21 cellular contexts compared by ENCODE assay signal in the genomic region with DNA sequence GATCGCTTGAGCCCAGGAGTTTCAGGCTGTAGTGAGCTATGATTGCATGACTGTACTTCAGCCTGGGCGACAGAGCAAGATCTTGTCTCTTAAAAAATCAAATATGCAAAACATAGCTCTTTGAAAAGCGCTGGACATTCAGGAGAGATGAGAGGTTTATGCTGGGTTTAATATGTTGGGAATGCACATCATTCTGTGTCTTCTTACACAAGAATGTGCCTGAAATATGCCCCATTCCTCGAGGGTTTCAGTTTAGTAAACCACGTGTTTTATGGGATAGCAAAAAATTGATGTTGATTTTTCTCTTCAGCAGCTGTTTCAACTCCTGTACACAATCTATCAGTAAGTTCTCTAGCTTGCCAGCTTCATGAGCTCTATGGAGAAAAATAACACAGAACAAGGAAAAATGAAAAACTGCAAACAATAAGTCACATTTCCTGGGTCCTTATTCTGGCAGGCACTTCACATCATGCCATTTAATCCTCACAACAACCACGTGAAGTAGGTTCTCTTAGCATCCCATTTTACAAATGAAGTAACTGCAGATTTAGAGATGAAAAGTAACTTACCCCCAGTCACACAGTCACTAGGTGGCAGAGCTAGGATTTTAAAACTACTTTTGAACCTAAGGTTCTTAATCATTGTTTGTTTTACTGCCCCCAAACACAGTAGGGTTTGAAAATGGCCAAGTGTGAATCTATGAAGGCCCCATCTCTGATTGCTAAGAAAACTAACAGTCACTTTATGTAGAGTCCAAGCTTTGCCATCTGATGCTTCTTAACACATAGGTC.
DNase-seq lines count a peak whose midpoint lies in the region; ATAC-seq and TF ChIP-seq lines count a peak whose summit lies in the region.
"Had no signal": no experiment of that assay in that cellular context is flagged by ENCODE, and none has a peak within 500 bp of the region (broad histone marks: within the 10 kb centered on the region; RNA-seq: fewer than 3 reads in every experiment).

No MANE protein-coding gene starts in this region.

- no peaks in the 10 kb centered on the region for H3K4me1 ChIP-seq in HAP-1
- H3K4me1 ChIP-seq: Peyer's patch had no signal

- H3K36me3 Mint-ChIP-seq in chondrocyte (ENCODE audit: low read depth) (no peaks in the 10 kb centered on the region), mesothelial cell of epicardium (no peaks in the 10 kb centered on the region)

- H3K9me3 Mint-ChIP-seq in chondrocyte (ENCODE audit: low read depth) (peaks cover 3% of the 10 kb centered on the region), mesothelial cell of epicardium (peaks cover 3% of the 10 kb centered on the region)
- H3K9me3 Mint-ChIP-seq: activated B cell treated with CpG ODN at 0.5 μM for 24 hours had no signal

- no peaks in the 10 kb centered on the region for H3K36me3 ChIP-seq in HAP-1 (replicated peaks)
- H3K36me3 ChIP-seq: heart right ventricle, Peyer's patch had no signal

- H3K4me1 Mint-ChIP-seq in chondrocyte (ENCODE audit: low read depth) = peaks cover 43% of the 10 kb centered on the region
- peaks cover 28% of the 10 kb centered on the region for H3K4me1 Mint-ChIP-seq in mesothelial cell of epicardium
- H3K4me1 Mint-ChIP-seq: activated B cell treated with CpG ODN at 0.5 μM for 24 hours had no signal

- no peaks in the 10 kb centered on the region for H3K27me3 ChIP-seq in HAP-1 (ENCODE audit: low read depth)
- H3K27me3 ChIP-seq: heart right ventricle, Peyer's patch had no signal

- H3K27ac Mint-ChIP-seq in chondrocyte (ENCODE audit: unreplicated experiment) = peak overlapping the region; percentile 4
- peak overlapping the region; percentile 51 for H3K27ac Mint-ChIP-seq in mesothelial cell of epicardium
- H3K27ac Mint-ChIP-seq: activated B cell treated with CpG ODN at 0.5 μM for 24 hours had no signal

- DNase-seq in AG20443 (ENCODE audit: low spot score) (peak; percentile 61), LNCaP clone FGC (ENCODE audit: low read depth) (no peak), chondrocyte (ENCODE audit: low spot score) (no peak), mesothelial cell of epicardium (ENCODE audit: low spot score in 2 of 2, unreplicated experiment in 2 of 2) (no peak), NCI-H2196 (lab: John Stamatoyannopoulos, UW; ENCODE audit: unreplicated experiment) (no peak), HAP-1 (ENCODE audit: low spot score in 2 of 2) (no peak), RPMI8226 (no peak)
- DNase-seq: activated B cell treated with CpG ODN at 0.5 μM for 24 hours; AML-193; aorta; cortex of kidney; erythroblast; GDM1; heart right ventricle; NCI-H187 treated with DMSO at 0.1 percent for 48 hours; nucleus accumbens; Peyer's patch; stimulated activated CD4-positive, alpha-beta T cell treated with anti-CD3 and anti-CD28 coated beads, Interleukin-2, amount 100 ng/mL, for 48 hours; SW 1271 had no signal

- no peaks in the 10 kb centered on the region for H3K27me3 Mint-ChIP-seq in chondrocyte (ENCODE audit: low read depth)
- no peaks in the 10 kb centered on the region for H3K27me3 Mint-ChIP-seq in mesothelial cell of epicardium (ENCODE audit: low read depth)

- H3K4me3 ChIP-seq in LNCaP clone FGC (ENCODE audit: low read depth, low read length) (no peak overlapping the region), HAP-1 (no peak overlapping the region)
- H3K4me3 ChIP-seq: heart right ventricle, Peyer's patch had no signal

- TF ChIP-seq CTCF in LNCaP clone FGC (IDR thresholded peaks at IDR 0.05; ENCODE audit: control insufficient read depth, extremely low read depth, insufficient read depth) (peak; percentile 17; the same call in 1 of the 2 replicates), chondrocyte (IDR thresholded peaks at IDR 0.05) (peak; percentile 44), mesothelial cell of epicardium (IDR thresholded peaks at IDR 0.05; ENCODE audit: unreplicated experiment) (no peak)

- no peak for ATAC-seq in GM21360 (IDR thresholded peaks at IDR 0.05; ENCODE audit: unreplicated experiment)
- ATAC-seq: heart right ventricle, sciatic nerve had no signal

- H3K4me3 Mint-ChIP-seq in chondrocyte (ENCODE audit: unreplicated experiment) (no peak overlapping the region), mesothelial cell of epicardium (no peak overlapping the region)
- H3K4me3 Mint-ChIP-seq: activated B cell treated with CpG ODN at 0.5 μM for 24 hours had no signal

- no peaks in the 10 kb centered on the region for H3K9me3 ChIP-seq in HAP-1
- H3K9me3 ChIP-seq: heart right ventricle, Peyer's patch had no signal

- in situ Hi-C loops in HAP-1 (cut with MboI; ENCODE audit: low sequenced_read_pairs) = no loop called here
